1 cellular context compared by ENCODE assay signal in genomic region chr11:33941637-33942160, GRCh38.
TF ChIP-seq lines count a peak whose summit lies in the region.

No MANE protein-coding gene starts in this region.

TF ChIP-seq in K562, 482 proteins besides CTCF, POLR2A, EP300 and RAD21 (continued from another document and continues in another):
- TF ChIP-seq ZBTB7A (IDR thresholded peaks at IDR 0.05; ENCODE audit: borderline replicate concordance, control insufficient read depth, low read depth, low read length) (peak; percentile 78), NR0B1 (IDR thresholded peaks at IDR 0.05; ENCODE audit: partially characterized antibody) (no peak), ZBTB1 (CRISPR knock-in tag; IDR thresholded peaks at IDR 0.05; ENCODE audit: borderline replicate concordance, low read depth) (no peak), SMARCA5 (IDR thresholded peaks at IDR 0.05) (no peak), MAFG (tag; conservative IDR thresholded peaks at IDR 0.05) (peak; percentile 91), SRSF9 (IDR thresholded peaks at IDR 0.05; ENCODE audit: borderline replicate concordance, low read depth, low read length) (no peak), MAFF (IDR thresholded peaks at IDR 0.05; ENCODE audit: low read length) (peak; percentile 65; the same call in 1 of the 2 replicates), NFRKB (IDR thresholded peaks at IDR 0.05; ENCODE audit: low read depth) (0 out of 2 replicates have a peak, but pooled peaks have one; percentile 93), RBM14 (IDR thresholded peaks at IDR 0.05; ENCODE audit: borderline replicate concordance, insufficient read depth, low read depth, low read length) (no peak), POLR2H (tag; IDR thresholded peaks at IDR 0.05; ENCODE audit: low read depth) (no peak), ELK1 (CRISPR knock-in tag; IDR thresholded peaks at IDR 0.05) (no peak), NELFE (IDR thresholded peaks at IDR 0.05; ENCODE audit: insufficient read depth, insufficient read length) (no peak), GATAD2A (IDR thresholded peaks at IDR 0.05) (no peak; the same call in 1 of the 2 replicates), ZNF79 (CRISPR knock-in tag; IDR thresholded peaks at IDR 0.05; ENCODE audit: low read depth) (no peak; the same call in 1 of the 2 replicates), U2AF2 (optimal IDR thresholded peaks at IDR 0.05; ENCODE audit: low read depth, low read length) (no peak), ATF1 (CRISPR knock-in tag; IDR thresholded peaks at IDR 0.05) (no peak), ATF1 (tag; IDR thresholded peaks at IDR 0.05) (peak; percentile 81), ZNF41 (CRISPR knock-in tag; conservative IDR thresholded peaks at IDR 0.05) (no peak), TCF3 (CRISPR knock-in tag; IDR thresholded peaks at IDR 0.05) (peak; percentile 74), ZNF274 (IDR thresholded peaks at IDR 0.05; ENCODE audit: borderline replicate concordance, low read depth, low read length) (no peak), TCF7 (IDR thresholded peaks at IDR 0.05; ENCODE audit: borderline replicate concordance) (peak; percentile 89), ZNF282 (CRISPR knock-in tag; IDR thresholded peaks at IDR 0.05) (no peak), MYNN (IDR thresholded peaks at IDR 0.05) (no peak; the same call in 1 of the 2 replicates), MYNN (CRISPR knock-in tag; IDR thresholded peaks at IDR 0.05) (no peak), POLR2AphosphoS5 (IDR thresholded peaks at IDR 0.05; ENCODE audit: control insufficient read depth, insufficient read depth, low read depth, low read length) (peak; percentile 56), RBM15 (IDR thresholded peaks at IDR 0.05; ENCODE audit: insufficient read depth, low read length) (no peak), CSDE1 (IDR thresholded peaks at IDR 0.05) (no peak), MEF2A (IDR thresholded peaks at IDR 0.05; ENCODE audit: control insufficient read depth, low read depth, low read length) (0 out of 2 replicates have a peak, but pooled peaks have one; percentile 10), ZNF239 (CRISPR knock-in tag; IDR thresholded peaks at IDR 0.05) (peak; percentile 34; the same call in 1 of the 2 replicates), SREBF2 (CRISPR knock-in tag; IDR thresholded peaks at IDR 0.05) (no peak), NFXL1 (CRISPR knock-in tag; IDR thresholded peaks at IDR 0.05) (no peak), CGGBP1 (CRISPR knock-in tag; IDR thresholded peaks at IDR 0.05) (no peak), PTTG1 (tag; IDR thresholded peaks at IDR 0.05; ENCODE audit: low read depth) (no peak; the same call in 1 of the 2 replicates), THAP7 (CRISPR knock-in tag; IDR thresholded peaks at IDR 0.05) (0 out of 2 replicates have a peak, but pooled peaks have one; percentile 57), CUX1 (CRISPR knock-in tag; IDR thresholded peaks at IDR 0.05) (peak; percentile 49; the same call in 1 of the 2 replicates), ZNF717 (CRISPR knock-in tag; IDR thresholded peaks at IDR 0.05) (no peak), HMGN3 (IDR thresholded peaks at IDR 0.05; ENCODE audit: borderline replicate concordance, extremely low read depth, insufficient read length, low read depth, low read length) (no peak), MEIS2 (IDR thresholded peaks at IDR 0.05; ENCODE audit: partially characterized antibody) (peak; percentile 57), YY1 (IDR thresholded peaks at IDR 0.05; ENCODE audit: borderline replicate concordance in 1 of 3, control insufficient read depth in 1 of 3, extremely low read depth in 1 of 3, insufficient read depth in 3 of 3, insufficient read length in 1 of 3, insufficient replicate concordance in 2 of 3, low read depth in 1 of 3, low read length in 2 of 3) (peak in 1 of 3 experiments; percentile 60), FOXK2 (conservative IDR thresholded peaks at IDR 0.05 in 1 of 2, IDR thresholded peaks at IDR 0.05 in 1 of 2; ENCODE audit: low read depth in 2 of 2) (peak; percentile 82 to 85), PHF20 (IDR thresholded peaks at IDR 0.05; ENCODE audit: partially characterized antibody) (no peak), ZNF511 (CRISPR knock-in tag; IDR thresholded peaks at IDR 0.05) (0 out of 2 replicates have a peak, but pooled peaks have one; percentile 11), ZNF324 (CRISPR knock-in tag; IDR thresholded peaks at IDR 0.05) (no peak), ZNF184 (CRISPR knock-in tag; IDR thresholded peaks at IDR 0.05) (no peak), CTBP1 (IDR thresholded peaks at IDR 0.05; ENCODE audit: borderline replicate concordance) (no peak; the same call in 1 of the 2 replicates), ZNF445 (CRISPR knock-in tag; IDR thresholded peaks at IDR 0.05; ENCODE audit: low read depth) (no peak), MCM7 (IDR thresholded peaks at IDR 0.05) (no peak)
- TF ChIP-seq, protein P1, sequence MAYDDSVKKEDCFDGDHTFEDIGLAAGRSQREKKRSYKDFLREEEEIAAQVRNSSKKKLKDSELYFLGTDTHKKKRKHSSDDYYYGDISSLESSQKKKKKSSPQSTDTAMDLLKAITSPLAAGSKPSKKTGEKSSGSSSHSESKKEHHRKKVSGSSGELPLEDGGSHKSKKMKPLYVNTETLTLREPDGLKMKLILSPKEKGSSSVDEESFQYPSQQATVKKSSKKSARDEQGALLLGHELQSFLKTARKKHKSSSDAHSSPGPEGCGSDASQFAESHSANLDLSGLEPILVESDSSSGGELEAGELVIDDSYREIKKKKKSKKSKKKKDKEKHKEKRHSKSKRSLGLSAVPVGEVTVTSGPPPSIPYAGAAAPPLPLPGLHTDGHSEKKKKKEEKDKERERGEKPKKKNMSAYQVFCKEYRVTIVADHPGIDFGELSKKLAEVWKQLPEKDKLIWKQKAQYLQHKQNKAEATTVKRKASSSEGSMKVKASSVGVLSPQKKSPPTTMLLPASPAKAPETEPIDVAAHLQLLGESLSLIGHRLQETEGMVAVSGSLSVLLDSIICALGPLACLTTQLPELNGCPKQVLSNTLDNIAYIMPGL (CRISPR knock-in tag; IDR thresholded peaks at IDR 0.05): no peak
- TF ChIP-seq, protein P2, sequence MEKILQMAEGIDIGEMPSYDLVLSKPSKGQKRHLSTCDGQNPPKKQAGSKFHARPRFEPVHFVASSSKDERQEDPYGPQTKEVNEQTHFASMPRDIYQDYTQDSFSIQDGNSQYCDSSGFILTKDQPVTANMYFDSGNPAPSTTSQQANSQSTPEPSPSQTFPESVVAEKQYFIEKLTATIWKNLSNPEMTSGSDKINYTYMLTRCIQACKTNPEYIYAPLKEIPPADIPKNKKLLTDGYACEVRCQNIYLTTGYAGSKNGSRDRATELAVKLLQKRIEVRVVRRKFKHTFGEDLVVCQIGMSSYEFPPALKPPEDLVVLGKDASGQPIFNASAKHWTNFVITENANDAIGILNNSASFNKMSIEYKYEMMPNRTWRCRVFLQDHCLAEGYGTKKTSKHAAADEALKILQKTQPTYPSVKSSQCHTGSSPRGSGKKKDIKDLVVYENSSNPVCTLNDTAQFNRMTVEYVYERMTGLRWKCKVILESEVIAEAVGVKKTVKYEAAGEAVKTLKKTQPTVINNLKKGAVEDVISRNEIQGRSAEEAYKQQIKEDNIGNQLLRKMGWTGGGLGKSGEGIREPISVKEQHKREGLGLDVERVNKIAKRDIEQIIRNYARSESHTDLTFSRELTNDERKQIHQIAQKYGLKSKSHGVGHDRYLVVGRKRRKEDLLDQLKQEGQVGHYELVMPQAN (IDR thresholded peaks at IDR 0.05; ENCODE audit: borderline replicate concordance): no peak
- TF ChIP-seq, protein P3, sequence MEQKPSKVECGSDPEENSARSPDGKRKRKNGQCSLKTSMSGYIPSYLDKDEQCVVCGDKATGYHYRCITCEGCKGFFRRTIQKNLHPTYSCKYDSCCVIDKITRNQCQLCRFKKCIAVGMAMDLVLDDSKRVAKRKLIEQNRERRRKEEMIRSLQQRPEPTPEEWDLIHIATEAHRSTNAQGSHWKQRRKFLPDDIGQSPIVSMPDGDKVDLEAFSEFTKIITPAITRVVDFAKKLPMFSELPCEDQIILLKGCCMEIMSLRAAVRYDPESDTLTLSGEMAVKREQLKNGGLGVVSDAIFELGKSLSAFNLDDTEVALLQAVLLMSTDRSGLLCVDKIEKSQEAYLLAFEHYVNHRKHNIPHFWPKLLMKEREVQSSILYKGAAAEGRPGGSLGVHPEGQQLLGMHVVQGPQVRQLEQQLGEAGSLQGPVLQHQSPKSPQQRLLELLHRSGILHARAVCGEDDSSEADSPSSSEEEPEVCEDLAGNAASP (IDR thresholded peaks at IDR 0.05): no peak
- TF ChIP-seq, protein P4, sequence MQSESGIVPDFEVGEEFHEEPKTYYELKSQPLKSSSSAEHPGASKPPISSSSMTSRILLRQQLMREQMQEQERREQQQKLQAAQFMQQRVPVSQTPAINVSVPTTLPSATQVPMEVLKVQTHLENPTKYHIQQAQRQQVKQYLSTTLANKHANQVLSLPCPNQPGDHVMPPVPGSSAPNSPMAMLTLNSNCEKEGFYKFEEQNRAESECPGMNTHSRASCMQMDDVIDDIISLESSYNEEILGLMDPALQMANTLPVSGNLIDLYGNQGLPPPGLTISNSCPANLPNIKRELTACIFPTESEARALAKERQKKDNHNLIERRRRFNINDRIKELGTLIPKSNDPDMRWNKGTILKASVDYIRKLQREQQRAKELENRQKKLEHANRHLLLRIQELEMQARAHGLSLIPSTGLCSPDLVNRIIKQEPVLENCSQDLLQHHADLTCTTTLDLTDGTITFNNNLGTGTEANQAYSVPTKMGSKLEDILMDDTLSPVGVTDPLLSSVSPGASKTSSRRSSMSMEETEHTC (IDR thresholded peaks at IDR 0.05): no peak
- TF ChIP-seq, protein P5, sequence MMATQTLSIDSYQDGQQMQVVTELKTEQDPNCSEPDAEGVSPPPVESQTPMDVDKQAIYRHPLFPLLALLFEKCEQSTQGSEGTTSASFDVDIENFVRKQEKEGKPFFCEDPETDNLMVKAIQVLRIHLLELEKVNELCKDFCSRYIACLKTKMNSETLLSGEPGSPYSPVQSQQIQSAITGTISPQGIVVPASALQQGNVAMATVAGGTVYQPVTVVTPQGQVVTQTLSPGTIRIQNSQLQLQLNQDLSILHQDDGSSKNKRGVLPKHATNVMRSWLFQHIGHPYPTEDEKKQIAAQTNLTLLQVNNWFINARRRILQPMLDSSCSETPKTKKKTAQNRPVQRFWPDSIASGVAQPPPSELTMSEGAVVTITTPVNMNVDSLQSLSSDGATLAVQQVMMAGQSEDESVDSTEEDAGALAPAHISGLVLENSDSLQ (IDR thresholded peaks at IDR 0.05): no peak
